In the genomic region with DNA sequence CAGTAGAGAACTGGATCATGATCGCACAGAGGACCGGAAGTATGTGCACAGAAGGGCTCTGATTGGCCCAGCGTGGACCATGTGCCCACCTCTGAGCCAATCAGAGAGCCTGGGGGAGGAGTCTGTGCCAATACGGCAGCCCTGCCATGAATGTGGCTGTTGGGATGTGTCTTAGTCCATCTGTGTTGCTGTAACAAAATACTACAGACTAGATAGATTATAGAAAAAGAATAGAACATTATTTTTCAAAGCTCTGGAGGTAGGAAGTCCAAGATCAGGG, we compare ENCODE assay signal across 2 cellular contexts.
TF ChIP-seq lines count a peak whose summit lies in the region.

No MANE protein-coding gene starts in this region.

TF ChIP-seq in HepG2, 621 proteins besides CTCF, POLR2A, EP300 and RAD21:
- TF ChIP-seq, protein P1, sequence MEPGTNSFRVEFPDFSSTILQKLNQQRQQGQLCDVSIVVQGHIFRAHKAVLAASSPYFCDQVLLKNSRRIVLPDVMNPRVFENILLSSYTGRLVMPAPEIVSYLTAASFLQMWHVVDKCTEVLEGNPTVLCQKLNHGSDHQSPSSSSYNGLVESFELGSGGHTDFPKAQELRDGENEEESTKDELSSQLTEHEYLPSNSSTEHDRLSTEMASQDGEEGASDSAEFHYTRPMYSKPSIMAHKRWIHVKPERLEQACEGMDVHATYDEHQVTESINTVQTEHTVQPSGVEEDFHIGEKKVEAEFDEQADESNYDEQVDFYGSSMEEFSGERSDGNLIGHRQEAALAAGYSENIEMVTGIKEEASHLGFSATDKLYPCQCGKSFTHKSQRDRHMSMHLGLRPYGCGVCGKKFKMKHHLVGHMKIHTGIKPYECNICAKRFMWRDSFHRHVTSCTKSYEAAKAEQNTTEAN (CRISPR knock-in tag; conservative IDR thresholded peaks at IDR 0.05) = no peak
- TF ChIP-seq GABPA (IDR thresholded peaks at IDR 0.05; ENCODE audit: low read depth, low read length) (no peak), GABPA (CRISPR knock-in tag; IDR thresholded peaks at IDR 0.05; ENCODE audit: low read depth) (peak; percentile 24; the same call in 1 of the 2 replicates), NFYC (CRISPR knock-in tag; IDR thresholded peaks at IDR 0.05) (peak; percentile 66), SP2 (CRISPR knock-in tag; IDR thresholded peaks at IDR 0.05) (no peak), NFYB (CRISPR knock-in tag; IDR thresholded peaks at IDR 0.05) (peak; percentile 72)
- TF ChIP-seq, protein P2, sequence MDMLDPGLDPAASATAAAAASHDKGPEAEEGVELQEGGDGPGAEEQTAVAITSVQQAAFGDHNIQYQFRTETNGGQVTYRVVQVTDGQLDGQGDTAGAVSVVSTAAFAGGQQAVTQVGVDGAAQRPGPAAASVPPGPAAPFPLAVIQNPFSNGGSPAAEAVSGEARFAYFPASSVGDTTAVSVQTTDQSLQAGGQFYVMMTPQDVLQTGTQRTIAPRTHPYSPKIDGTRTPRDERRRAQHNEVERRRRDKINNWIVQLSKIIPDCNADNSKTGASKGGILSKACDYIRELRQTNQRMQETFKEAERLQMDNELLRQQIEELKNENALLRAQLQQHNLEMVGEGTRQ (IDR thresholded peaks at IDR 0.05; ENCODE audit: low read depth, low read length) = peak; percentile 40; the same call in 1 of the 2 replicates
- TF ChIP-seq, protein P2 (CRISPR knock-in tag; IDR thresholded peaks at IDR 0.05; ENCODE audit: borderline replicate concordance) = peak; percentile 38; the same call in 1 of the 2 replicates

TF ChIP-seq in GM12878, 131 proteins besides CTCF, POLR2A, EP300 and RAD21:
- TF ChIP-seq USF1 (IDR thresholded peaks at IDR 0.05; ENCODE audit: borderline replicate concordance, extremely low read length, insufficient read depth, low read depth, low read length) (peak; percentile 80), E4F1 (IDR thresholded peaks at IDR 0.05; ENCODE audit: borderline replicate concordance, partially characterized antibody) (no peak)
